Comparison of ENCODE assay signal across 7 cellular contexts in the genomic region with DNA sequence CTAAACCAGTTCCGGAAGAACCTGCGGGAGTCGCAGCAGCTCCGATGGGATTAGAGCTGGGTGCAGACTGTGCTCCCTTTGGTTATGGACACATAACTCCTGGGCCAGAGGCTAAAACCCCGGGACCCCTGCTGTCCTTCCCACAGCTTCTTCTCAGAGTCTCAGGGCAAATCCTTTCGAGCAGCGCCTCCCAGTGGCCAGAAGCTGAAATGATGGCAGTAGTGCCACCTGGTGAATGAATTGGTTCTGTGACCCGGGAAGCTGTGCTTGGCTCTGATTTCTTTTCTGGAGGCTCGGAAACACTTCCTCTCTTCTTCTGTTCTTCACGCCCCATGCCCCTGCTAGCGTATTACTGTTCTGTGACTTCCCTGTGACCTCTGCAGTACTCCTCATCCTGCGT. TPM values are rescaled to one million over a fixed set of nuclear protein-coding genes. Genes with fewer than 3 reads are reported as not detected.
DNase-seq lines count a peak whose midpoint lies in the region; ATAC-seq, FAIRE-seq and TF ChIP-seq lines count a peak whose summit lies in the region.
"Not testable (repeated sequence)": the region's sequence is repeated elsewhere in the genome, so short reads cannot be mapped to it uniquely, and the experiment has no call there.

No MANE protein-coding gene starts in this region.

- TF ChIP-seq CTCF in GM12874 (IDR thresholded peaks at IDR 0.05; ENCODE audit: insufficient read depth, low read depth, low read length) (peak; percentile 74), SK-N-SH (IDR thresholded peaks at IDR 0.05) (peak; percentile 61), endodermal cell (conservative IDR thresholded peaks at IDR 0.05) (peak; percentile 96), HepG2 (CRISPR knock-in tag; IDR thresholded peaks at IDR 0.05) (peak; percentile 45; the same call in 1 of the 2 replicates)

- not testable (repeated sequence) for H3K36me3 ChIP-seq in SK-N-SH (replicated peaks in 1 of 2; ENCODE audit: control insufficient read depth in 1 of 2, insufficient read depth in 2 of 2, low read length in 1 of 2); endodermal cell (ENCODE audit: control insufficient read depth, insufficient read depth, low read length); HepG2 (replicated peaks in 1 of 2; ENCODE audit: control insufficient read depth in 1 of 2, insufficient read depth in 2 of 2, low read length in 2 of 2)

- not testable (repeated sequence) for H4K20me1 ChIP-seq in SK-N-SH (ENCODE audit: insufficient read depth); HepG2 (ENCODE audit: insufficient read depth, low read length)

- H3K9me2 ChIP-seq in SK-N-SH, result not testable (repeated sequence)

- H3F3A ChIP-seq in SK-N-SH (replicated peaks; ENCODE audit: insufficient read depth), result not testable (repeated sequence)

- BruUV-seq in HepG2 (replicated peaks; lab: Mats Ljungman, UMichigan), result not testable (repeated sequence)

- not testable (repeated sequence) for H3K4me2 ChIP-seq in SK-N-SH; HepG2 (ENCODE audit: low read depth, low read length)

- H3K27me3 Mint-ChIP-seq in activated T-cell treated with anti-CD3 and anti-CD28 coated beads, Interleukin-2, amount 50 U/mL, for 72 hours (ENCODE audit: low read depth); endodermal cell (ENCODE audit: insufficient read depth): not testable (repeated sequence)

- not testable (repeated sequence) for ATAC-seq in activated T-cell treated with anti-CD3 and anti-CD28 coated beads, Interleukin-2, amount 50 U/mL, for 72 hours (replicated peaks in 1 of 2); HepG2

- H3K4me1 ChIP-seq in SK-N-SH (ENCODE audit: control insufficient read depth in 1 of 2, insufficient read depth in 2 of 2, low read depth in 1 of 2, low read length in 1 of 2); endodermal cell (ENCODE audit: control insufficient read depth, insufficient read depth, low read length); HepG2 (ENCODE audit: insufficient read depth, low read length): not testable (repeated sequence)

- intact Hi-C loops in HepG2 (cut with micrococcal nuclease; ENCODE audit: unreplicated experiment), result loop anchor here (10.0 kb wide), 1 partner anchor 64 kb away; no protein-coding TSS in a partner anchor

- not testable (repeated sequence) for H3K9me3 Mint-ChIP-seq in activated T-cell treated with anti-CD3 and anti-CD28 coated beads, Interleukin-2, amount 50 U/mL, for 72 hours; endodermal cell

- H3K27ac Mint-ChIP-seq in activated T-cell treated with anti-CD3 and anti-CD28 coated beads, Interleukin-2, amount 50 U/mL, for 72 hours, result not testable (repeated sequence)
- H3K27ac Mint-ChIP-seq in endodermal cell, result peak overlapping the region; percentile 68

- H3K9ac ChIP-seq in SK-N-SH; endodermal cell (ENCODE audit: extremely low read depth, low read length, poor library complexity, severe bottlenecking); HepG2 (ENCODE audit: insufficient read depth, low read depth, low read length): not testable (repeated sequence)

- H3K4me1 Mint-ChIP-seq in activated T-cell treated with anti-CD3 and anti-CD28 coated beads, Interleukin-2, amount 50 U/mL, for 72 hours (ENCODE audit: low read depth), result peaks cover 12% of the 10 kb centered on the region
- not testable (repeated sequence) for H3K4me1 Mint-ChIP-seq in endodermal cell

- H3K79me2 ChIP-seq in SK-N-SH (ENCODE audit: insufficient read depth); HepG2 (ENCODE audit: insufficient read depth, low read length): not testable (repeated sequence)

- H2AFZ ChIP-seq in SK-N-SH (ENCODE audit: low read depth); HepG2 (ENCODE audit: low read length): not testable (repeated sequence)

- peak; percentile 69 for DNase-seq in NCI-H146 (lab: John Stamatoyannopoulos, UW)
- DNase-seq in SK-N-SH, result peak; percentile 76
- DNase-seq in activated T-cell treated with anti-CD3 and anti-CD28 coated beads, Interleukin-2, amount 50 U/mL, for 72 hours, result peak; percentile 72 to 77
- peak; percentile 98 for DNase-seq in endodermal cell
- peak; percentile 63 for DNase-seq in HepG2 (ENCODE audit: low spot score)
- DNase-seq in stimulated activated CD4-positive, alpha-beta T cell treated with anti-CD3 and anti-CD28 coated beads, Interleukin-12 subunit alpha, Interleukin-12 subunit beta, amount 100 ng/mL, for 48 hours (ENCODE audit: low read depth in 2 of 3, low spot score in 1 of 3), result peak; percentile 52 to 77 (median 61)

- H3K4me3 Mint-ChIP-seq in activated T-cell treated with anti-CD3 and anti-CD28 coated beads, Interleukin-2, amount 50 U/mL, for 72 hours; endodermal cell: not testable (repeated sequence)

- peak overlapping the region in 1 of 2 experiments; percentile 43; a peak in 1 of 4 replicates for H3K4me3 ChIP-seq in SK-N-SH (ENCODE audit: low read depth in 2 of 2, low read length in 1 of 2)
- not testable (repeated sequence) for H3K4me3 ChIP-seq in endodermal cell (ENCODE audit: low read length); HepG2 (replicated peaks in 1 of 3; ENCODE audit: insufficient read depth in 1 of 3, low read depth in 2 of 3, low read length in 3 of 3)

- peak; percentile 75 for TF ChIP-seq RAD21 in SK-N-SH (IDR thresholded peaks at IDR 0.05; ENCODE audit: low read length)
- TF ChIP-seq RAD21 in HepG2 (CRISPR knock-in tag; IDR thresholded peaks at IDR 0.05), result not testable (repeated sequence)

- in situ Hi-C loops in HepG2 (cut with HindIII; ENCODE audit: extremely low pct_ligation_motif_present, low pct_unique_long_range_greater_than_20kb), result not testable (repeated sequence)

- WGBS in SK-N-SH (ENCODE audit: low lambda C conversion rate), result 6% methylated on average over 11 of the region's 12 CpGs
- 23 to 36% methylated on average over 7 to 12 of the region's 12 CpGs for WGBS in endodermal cell (ENCODE audit: insufficient coverage in 1 of 2, insufficient read length in 1 of 2), 2 experiments
- 1% methylated on average over 11 of the region's 12 CpGs for WGBS in HepG2 (ENCODE audit: low lambda C conversion rate)

- TF ChIP-seq POLR2A in HepG2 (IDR thresholded peaks at IDR 0.05; ENCODE audit: insufficient read depth in 1 of 2, low read depth in 2 of 2, low read length in 2 of 2), result not testable (repeated sequence)

- not testable (repeated sequence) for FAIRE-seq in HepG2 (lab: Jason Lieb, UNC)

- H3K27ac ChIP-seq in SK-N-SH (ENCODE audit: low read depth in 2 of 2, low read length in 1 of 2); endodermal cell (ENCODE audit: low read depth, low read length); HepG2 (ENCODE audit: extremely low read length, insufficient read depth, low read length): not testable (repeated sequence)

- not testable (repeated sequence) for H3K9me3 ChIP-seq in SK-N-SH; endodermal cell (ENCODE audit: control insufficient read depth, low read length); HepG2 (ENCODE audit: low read length)

- POLR2A ChIA-PET in SK-N-SH (lab: Yijun Ruan, JAX), result interaction anchor here (1.3 to 2.0 kb wide), 2 partner anchors 30 to 68 kb away, joined by 4 to 6 read pairs; a partner anchor contains a TSS
- POLR2A ChIA-PET in HepG2 (lab: Yijun Ruan, JAX), result interaction anchor here (0.7 kb wide), 1 partner anchor 29 kb away, joined by 3 read pairs; a partner anchor contains a TSS

- H3K27me3 ChIP-seq in SK-N-SH (ENCODE audit: insufficient read depth); endodermal cell (ENCODE audit: control insufficient read depth, insufficient read depth, low read length, poor library complexity, severe bottlenecking); HepG2 (ENCODE audit: control insufficient read depth in 1 of 2, insufficient read depth in 2 of 2, low read length in 2 of 2): not testable (repeated sequence)

- H3K36me3 Mint-ChIP-seq in activated T-cell treated with anti-CD3 and anti-CD28 coated beads, Interleukin-2, amount 50 U/mL, for 72 hours (ENCODE audit: insufficient read depth in 2 of 2); endodermal cell (ENCODE audit: low read depth): not testable (repeated sequence)

- CTCF ChIA-PET in SK-N-SH (lab: Yijun Ruan, JAX), result interaction anchor here (0.7 to 12.5 kb wide), 28 partner anchors 9 to 385 kb away, joined by 3 to 156 read pairs (median 4); a partner anchor contains a TSS
- CTCF ChIA-PET in HepG2 (lab: Yijun Ruan, JAX; ENCODE audit: low intra/inter-chr PET ratio, low total read pairs), result interaction anchor here (1.4 kb wide), 1 partner anchor 67 kb away, joined by 30 read pairs; no protein-coding TSS in a partner anchor

- TF ChIP-seq EP300 in SK-N-SH (IDR thresholded peaks at IDR 0.05; ENCODE audit: borderline replicate concordance in 1 of 2, low read depth in 1 of 2, low read length in 1 of 2); HepG2 (IDR thresholded peaks at IDR 0.05; ENCODE audit: low read depth in 2 of 2, low read length in 2 of 2); HepG2 (CRISPR knock-in tag; IDR thresholded peaks at IDR 0.05; ENCODE audit: borderline replicate concordance): not testable (repeated sequence)

RNA-seq across cellular contexts. Expression of a gene that starts 29.8 kb away (rescaled TPM):
- polyA plus RNA-seq in SK-N-SH (2012; rRNA removed) (13.2 and 21.7 TPM in 2 replicates), HepG2 (2011; rRNA removed) (12.7 and 17.3 TPM in 2 replicates)
- polyA plus RNA-seq in SK-N-SH (2012; cell fraction: cytosol; rRNA removed), result 16.3 and 16.4 TPM in 2 replicates
- polyA plus RNA-seq in SK-N-SH (2012; cell fraction: nucleus; rRNA removed), result 36.3 and 50.2 TPM in 2 replicates
- total RNA-seq in activated T-cell treated with anti-CD3 and anti-CD28 coated beads, Interleukin-2, amount 50 U/mL, for 72 hours, result 10 to 100 TPM; 30.9 to 38.7 TPM
- total RNA-seq in endodermal cell (10 to 100 TPM; 47.2 to 65.1 TPM), HepG2 (2016; rRNA removed; fragmentation: Illumina TruSeq; extraction: Trizol) (31.4 and 38.0 TPM in 2 replicates)
- 45.8 TPM for polyA plus RNA-seq in endodermal cell (2013, experiment 1 of 2)
- 41.1 TPM for polyA plus RNA-seq in endodermal cell (2013, experiment 2 of 2)
- 6.4 and 8.5 TPM in 2 replicates for total RNA-seq in HepG2 (2016; cell fraction: cytosol; rRNA removed; fragmentation: Illumina TruSeq; extraction: Trizol; ENCODE audit: low read depth)
- total RNA-seq in HepG2 (2016; cell fraction: insoluble cytoplasmic fraction; rRNA removed; fragmentation: Illumina TruSeq; extraction: Trizol), result 30.7 and 39.1 TPM in 2 replicates
- total RNA-seq in HepG2 (2016; cell fraction: membrane; rRNA removed; fragmentation: Illumina TruSeq; extraction: Trizol), result 16.1 and 20.2 TPM in 2 replicates
- total RNA-seq in HepG2 (2016; cell fraction: nucleus; rRNA removed; fragmentation: Illumina TruSeq; extraction: Trizol), result 54.8 and 59.5 TPM in 2 replicates
- 6.8 and 9.5 TPM in 2 replicates for polyA plus RNA-seq in HepG2 (2011; cell fraction: cytosol; rRNA removed)
- 15.8 and 17.7 TPM in 2 replicates for polyA plus RNA-seq in HepG2 (2011; cell fraction: nucleus; rRNA removed)
- polyA plus RNA-seq in HepG2 (2012), result 11.5 and 12.3 TPM in 2 replicates
- polyA plus RNA-seq in HepG2 (2016; cell fraction: cytosol; fragmentation: Illumina TruSeq; extraction: Trizol; ENCODE audit: low read depth), result 3.2 and 3.6 TPM in 2 replicates
- polyA plus RNA-seq in HepG2 (2016; cell fraction: insoluble cytoplasmic fraction; fragmentation: Illumina TruSeq; extraction: Trizol; ENCODE audit: low read depth), result 29.8 and 32.0 TPM in 2 replicates
- polyA plus RNA-seq in HepG2 (2016; cell fraction: membrane; fragmentation: Illumina TruSeq; extraction: Trizol; ENCODE audit: low read depth), result 5.8 and 6.2 TPM in 2 replicates
- 78.0 and 83.8 TPM in 2 replicates for polyA plus RNA-seq in HepG2 (2016; cell fraction: nucleus; fragmentation: Illumina TruSeq; extraction: Trizol; ENCODE audit: insufficient read depth, low read depth)
- polyA minus RNA-seq in HepG2 (2011; rRNA and poly(A)+ RNA removed; ENCODE audit: low replicate concordance), result 24.4 and 56.6 TPM in 2 replicates
- polyA minus RNA-seq in HepG2 (2011; cell fraction: cytosol; rRNA and poly(A)+ RNA removed), result 8.7 and 9.2 TPM in 2 replicates
- polyA minus RNA-seq in HepG2 (2011; cell fraction: nucleus; rRNA and poly(A)+ RNA removed), result 63.3 and 70.1 TPM in 2 replicates

Comparison
In these comparisons a context has a peak if more than half of its experiments do, and no peak if none do; other contexts are left out.
1. CTCF ChIP-seq: peak in every context shown above with its lines; median percentile 96 in endodermal cell; 74 in GM12874; 61 in SK-N-SH; 45 in HepG2.